In the genomic region with DNA sequence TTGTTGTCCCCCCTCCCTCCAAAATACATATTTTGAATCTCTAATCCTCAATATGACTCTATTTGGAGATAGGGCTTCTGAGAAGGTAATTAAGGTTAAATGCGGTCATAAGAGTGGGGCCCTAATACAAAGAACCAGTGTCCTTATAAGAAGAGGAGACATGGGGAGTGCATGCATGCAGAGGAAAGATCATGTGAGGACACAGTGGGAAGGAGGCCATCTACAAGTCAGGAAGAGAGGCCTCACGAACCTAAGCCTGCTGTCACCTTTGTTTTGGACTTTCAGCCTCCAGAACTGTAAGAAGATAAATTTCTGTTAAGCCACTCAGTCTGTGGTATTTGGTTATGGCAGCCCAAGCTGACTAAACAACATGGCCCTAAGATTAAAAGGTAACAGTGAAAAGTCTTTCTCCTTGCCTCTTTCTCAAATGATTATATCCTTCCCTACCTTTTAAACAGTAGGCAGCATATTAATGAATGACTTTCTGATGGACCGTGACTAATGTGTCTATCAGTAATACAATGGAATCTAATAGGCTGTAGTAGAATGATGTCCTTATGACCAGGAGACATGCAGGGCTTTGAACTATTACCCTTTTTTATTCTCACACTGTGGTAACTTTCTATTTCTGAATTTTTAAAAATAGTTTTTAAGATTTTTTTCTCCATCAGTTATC, we compare ENCODE assay signal across 23 cellular contexts. TPM values are rescaled to one million over a fixed set of nuclear protein-coding genes. Genes with fewer than 3 reads are reported as not detected.
"Had no signal": no experiment of that assay in that cellular context is flagged by ENCODE, and none has a peak within 500 bp of the region (broad histone marks: within the 10 kb centered on the region; RNA-seq: fewer than 3 reads in every experiment).

No MANE protein-coding gene starts in this region.

- H3K36me3 ChIP-seq: colonic mucosa, esophagus muscularis mucosa, gastrocnemius medialis, heart right ventricle, left ventricle myocardium inferior, lower lobe of right lung had no signal

- DNase-seq: cerebellar nuclear complex; colonic mucosa; cortex of kidney; effector CD8-positive, alpha-beta T cell; effector memory CD8-positive, alpha-beta T cell; endodermal cell; foreskin keratinocyte; gastrocnemius medialis; glutamatergic neuron; head of caudate nucleus; heart right ventricle; hypothalamus; immature natural killer cell; left colon; left ventricle myocardium inferior; lower lobe of right lung; mesenchymal stem cell; mucosa of descending colon; naive B cell had no signal

- H3K9me3 ChIP-seq: colonic mucosa, esophagus muscularis mucosa, gastrocnemius medialis, left ventricle myocardium inferior, lower lobe of right lung, mucosa of descending colon had no signal

- H3K4me3 ChIP-seq: colonic mucosa, esophagus muscularis mucosa, gastrocnemius medialis, heart right ventricle, hepatocyte, left ventricle myocardium inferior, lower lobe of right lung, mucosa of descending colon had no signal

- H3K4me1 ChIP-seq: colonic mucosa, esophagus muscularis mucosa, foreskin keratinocyte, gastrocnemius medialis, heart right ventricle, left ventricle myocardium inferior, lower lobe of right lung had no signal

- H3K27ac ChIP-seq: colonic mucosa, epithelial cell of prostate, esophagus muscularis mucosa, foreskin keratinocyte, gastrocnemius medialis, heart right ventricle, hepatocyte, left ventricle myocardium inferior, lower lobe of right lung had no signal

RNA-seq across cellular contexts. Expression of a gene that starts 40.6 kb away (rescaled TPM):
- total RNA-seq: myocyte had no signal
